8 cellular contexts compared by ENCODE assay signal in the genomic region with DNA sequence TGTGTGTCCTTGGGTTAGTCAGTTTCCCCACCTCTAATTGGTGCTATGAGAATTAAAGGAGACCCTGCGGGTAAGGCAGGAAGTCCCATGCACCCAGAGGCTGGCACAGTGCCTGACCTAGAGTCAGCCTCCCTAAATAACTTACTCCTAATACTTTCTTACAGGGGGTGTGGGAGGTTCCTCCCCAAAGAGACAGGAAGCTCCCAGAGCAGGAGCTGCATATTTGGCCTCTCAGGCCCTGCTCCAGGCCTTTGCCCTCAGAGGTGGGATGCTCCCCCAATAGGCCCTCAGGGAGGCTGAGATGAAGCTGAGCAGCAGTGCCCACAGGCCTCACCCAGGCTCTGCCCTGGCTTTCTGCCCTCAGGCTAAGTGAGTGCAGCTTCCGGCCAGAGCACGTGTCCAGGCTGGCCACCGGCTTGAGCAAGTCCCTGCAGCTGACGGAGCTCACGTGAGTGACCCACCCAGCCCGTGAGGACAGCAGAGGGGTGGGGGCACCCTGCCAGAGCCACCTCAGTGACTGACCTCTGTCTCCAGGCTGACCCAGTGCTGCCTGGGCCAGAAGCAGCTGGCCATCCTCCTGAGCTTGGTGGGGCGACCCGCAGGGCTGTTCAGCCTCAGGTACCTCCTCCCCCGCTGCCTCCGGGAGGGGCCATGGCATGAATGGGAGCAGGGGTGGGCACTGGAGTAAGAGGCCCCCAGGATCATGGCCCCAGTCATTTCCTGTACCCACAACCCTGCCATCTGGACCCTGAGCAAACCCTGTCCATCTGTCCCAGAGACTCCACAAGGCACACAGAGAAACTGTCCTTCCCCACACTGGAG. TPM values are rescaled to one million over a fixed set of nuclear protein-coding genes. Genes with fewer than 3 reads are reported as not detected.
DNase-seq lines count a peak whose midpoint lies in the region; ATAC-seq and TF ChIP-seq lines count a peak whose summit lies in the region.

No MANE protein-coding gene starts in this region.

- H3K9me3 ChIP-seq in psoas muscle: no peaks in the 10 kb centered on the region

- H3K4me3 ChIP-seq in fibroblast of pulmonary artery (replicated peaks; ENCODE audit: low read depth, low read length): no peak overlapping the region
- peak overlapping the region; percentile 31 for H3K4me3 ChIP-seq in psoas muscle

- DNase-seq in GF-D8 (lab: John Stamatoyannopoulos, UW): peak; percentile 81
- peak; percentile 61 to 85 for DNase-seq in SHP77 (lab: John Stamatoyannopoulos, UW)
- DNase-seq in fibroblast of pulmonary artery (ENCODE audit: low read depth): peak; percentile 69
- peak; percentile 89 to 95 for DNase-seq in psoas muscle
- no peak for DNase-seq in activated CD4-positive, CD25-positive, alpha-beta regulatory T cell (lab: John Stamatoyannopoulos, UW)
- no peak for DNase-seq in DMS79 (lab: John Stamatoyannopoulos, UW)
- no peak for DNase-seq in NCI-H2171 treated with DMSO at 0.1 percent for 48 hours (lab: John Stamatoyannopoulos, UW)

- no peaks in the 10 kb centered on the region for H3K27me3 ChIP-seq in psoas muscle (ENCODE audit: insufficient read depth in 3 of 3, low read length in 2 of 3)

- TF ChIP-seq CTCF in fibroblast of pulmonary artery (IDR thresholded peaks at IDR 0.05; ENCODE audit: low read length, missing control alignments) (no peak), psoas muscle (IDR thresholded peaks at IDR 0.05) (no peak)

- ATAC-seq in psoas muscle (peak; percentile 90 to 97 (median 94)), GM18517 (IDR thresholded peaks at IDR 0.05; ENCODE audit: unreplicated experiment) (no peak)

- peak overlapping the region; percentile 74 for H3K27ac ChIP-seq in psoas muscle

- intact Hi-C loops in psoas muscle (cut with DNase I): loop anchor here in 1 of 2 donors (2.0 kb wide), 1 partner anchor 20 kb away; no protein-coding TSS in a partner anchor

- WGBS in psoas muscle, 3 donors: 19 to 36% (median 19%) methylated on average over 7 to 11 of the region's 11 CpGs

- H3K36me3 ChIP-seq in psoas muscle (ENCODE audit: insufficient read depth in 1 of 2, low read depth in 1 of 2): no peaks in the 10 kb centered on the region

- peaks cover 23% of the 10 kb centered on the region for H3K4me1 ChIP-seq in psoas muscle

RNA-seq across cellular contexts. Expression of a gene that starts 31.1 kb away (rescaled TPM):
- total RNA-seq in psoas muscle: 10 to 100 TPM in 2 of 4 donors, 1 to 10 TPM in 2; 8.1 to 12.4 (median 10.5) TPM
- polyA plus RNA-seq in psoas muscle: 10 to 100 TPM; 15.1 to 16.9 (median 16.2) TPM

Comparison
In these comparisons a context has a peak if more than half of its experiments do, and no peak if none do; other contexts are left out.
1. DNase-seq: peak in GF-D8 (single experiment), SHP77 (2 of 2), fibroblast of pulmonary artery (single experiment) and psoas muscle (2 of 2); none in activated CD4-positive, CD25-positive, alpha-beta regulatory T cell (0 of 4), DMS79 (single experiment) and NCI-H2171 treated with DMSO at 0.1 percent for 48 hours (single experiment).